In genomic region chr2:156908825-156909224, GRCh38 we compare ENCODE assay signal across 12 cellular contexts.
DNase-seq lines count a peak whose midpoint lies in the region; ATAC-seq and TF ChIP-seq lines count a peak whose summit lies in the region.
"Had no signal": no experiment of that assay in that cellular context is flagged by ENCODE, and none has a peak within 500 bp of the region (broad histone marks: within the 10 kb centered on the region; RNA-seq: fewer than 3 reads in every experiment).

No MANE protein-coding gene starts in this region.

- H3K27ac ChIP-seq in AG04450 (ENCODE audit: low read depth, low read length) (no peak overlapping the region), upper lobe of right lung (no peak overlapping the region)
- H3K27ac ChIP-seq: esophagus squamous epithelium had no signal

- intact Hi-C loops in upper lobe of right lung (cut with DNase I) = no loop called here

- TF ChIP-seq CTCF in AG04450 (IDR thresholded peaks at IDR 0.05; ENCODE audit: low read depth, low read length) (no peak), upper lobe of right lung (IDR thresholded peaks at IDR 0.05) (no peak)

- H3K27me3 ChIP-seq in AG04450 (ENCODE audit: control insufficient read depth, insufficient read depth, low read length) (no peaks in the 10 kb centered on the region), upper lobe of right lung (no peaks in the 10 kb centered on the region)
- H3K27me3 ChIP-seq: esophagus squamous epithelium had no signal

- H3K4me3 ChIP-seq in AG04450 (ENCODE audit: low read depth, low read length) (no peak overlapping the region), upper lobe of right lung (no peak overlapping the region)
- H3K4me3 ChIP-seq: esophagus squamous epithelium, HAP-1 had no signal

- peak; percentile 85 for ATAC-seq in GM19395 (IDR thresholded peaks at IDR 0.05; ENCODE audit: unreplicated experiment)
- peak; percentile 86 for ATAC-seq in HG03097 (IDR thresholded peaks at IDR 0.05; ENCODE audit: low FRiP score, unreplicated experiment)
- ATAC-seq in upper lobe of right lung = no peak
- no peak for ATAC-seq in GM21723 (IDR thresholded peaks at IDR 0.05; ENCODE audit: unreplicated experiment)
- ATAC-seq: stimulated activated memory B cell treated with anti-CD40 and anti-IgM and Interleukin-4, amounts not matched to agents 10 μg/mL and 1 μg/mL and 100 μg/mL, for 72 hours had no signal

- DNase-seq in AG04450 (ENCODE audit: low read depth, low spot score) = peak; percentile 46
- peak; percentile 84 for DNase-seq in amniotic epithelial cell (ENCODE audit: low read depth)
- DNase-seq in upper lobe of right lung = no peak
- no peak for DNase-seq in globus pallidus (ENCODE audit: low spot score)
- no peak for DNase-seq in activated CD4-positive, alpha-beta T cell treated with anti-CD3 and anti-CD28 coated beads for 4 hours
- DNase-seq: activated CD8-positive, alpha-beta memory T cell treated with anti-CD3 and anti-CD28 coated beads, Interleukin-2, amount 50 U/mL, for 4 hours; esophagus squamous epithelium had no signal

- no peaks in the 10 kb centered on the region for H3K36me3 ChIP-seq in upper lobe of right lung
- H3K36me3 ChIP-seq: esophagus squamous epithelium, HAP-1 had no signal

- POLR2A ChIA-PET in AG04450 (lab: Yijun Ruan, JAX) = no interaction called here

- H3K4me1 ChIP-seq in upper lobe of right lung = no peaks in the 10 kb centered on the region
- H3K4me1 ChIP-seq: esophagus squamous epithelium, HAP-1 had no signal

- H3K9me3 ChIP-seq in AG04450 (ENCODE audit: control insufficient read depth, insufficient read depth, low read length) (no peaks in the 10 kb centered on the region), upper lobe of right lung (no peaks in the 10 kb centered on the region)
- H3K9me3 ChIP-seq: esophagus squamous epithelium, HAP-1 had no signal

- CTCF ChIA-PET in AG04450 (lab: Charles Lee) = no interaction called here

Comparison
In these comparisons a context has a peak if more than half of its experiments do, and no peak if none do; other contexts are left out.
1. DNase-seq: peak in AG04450 (single experiment) and amniotic epithelial cell (single experiment); none in upper lobe of right lung (single experiment), globus pallidus (single experiment) and activated CD4-positive, alpha-beta T cell treated with anti-CD3 and anti-CD28 coated beads for 4 hours (0 of 2).
2. ATAC-seq: peak in GM19395 (single experiment) and HG03097 (single experiment); none in upper lobe of right lung (single experiment) and GM21723 (single experiment).